In the genomic region with DNA sequence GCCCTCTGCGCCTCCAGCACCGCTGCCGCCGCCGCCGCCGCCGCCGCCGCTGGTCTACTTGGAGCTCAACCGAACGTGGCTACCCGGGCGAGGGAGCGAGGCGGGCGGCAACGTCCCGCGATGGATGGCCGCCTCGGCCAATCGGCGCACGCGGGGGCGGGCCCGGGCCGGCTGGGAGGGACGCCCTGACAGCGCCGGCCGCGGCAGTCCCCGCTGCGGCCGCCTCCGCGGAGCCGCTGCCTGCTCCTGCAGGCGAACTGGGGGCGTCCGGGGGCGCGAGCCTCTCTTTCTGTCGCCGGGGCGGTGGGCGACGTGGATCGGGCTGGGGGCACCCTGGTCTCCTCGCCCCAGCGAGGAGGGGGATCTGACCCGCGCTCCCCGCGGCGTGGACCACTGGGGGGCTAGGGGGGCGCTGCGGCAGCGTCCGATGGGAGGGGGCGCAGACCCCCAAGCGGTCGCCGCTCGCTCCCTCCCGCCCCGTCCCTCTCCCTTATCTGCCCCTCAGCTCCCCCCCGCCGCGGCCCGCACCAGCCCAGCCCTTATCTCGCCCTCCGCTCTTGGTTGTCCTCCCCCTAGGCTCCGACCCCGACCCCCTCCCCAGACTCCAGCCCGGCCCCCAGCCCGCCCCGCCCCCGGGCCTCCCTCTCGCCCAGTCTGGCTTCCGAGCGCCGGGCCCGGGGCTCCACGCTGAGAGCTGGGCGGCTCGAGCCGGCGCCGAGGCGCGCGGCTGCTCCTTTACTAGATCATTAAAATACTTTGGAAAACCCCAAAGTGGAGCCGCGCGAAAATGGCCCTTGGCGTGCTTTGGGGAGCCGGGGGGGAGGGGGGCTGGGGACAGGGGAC, we compare ENCODE assay signal across 8 cellular contexts. TPM values are rescaled to one million over a fixed set of nuclear protein-coding genes. Genes with fewer than 3 reads are reported as not detected.
A peak's percentile ranks its signal among the peaks of the same experiment; 100 is the strongest.
DNase-seq lines count a peak whose midpoint lies in the region; ATAC-seq and TF ChIP-seq lines count a peak whose summit lies in the region.

A gene (minus strand): TSS at position 56 of the 843 bp plus-strand sequence.

- no peaks in the 10 kb centered on the region for H3K27me3 Mint-ChIP-seq in activated CD8-positive, alpha-beta T cell treated with anti-CD3 and anti-CD28 coated beads for 36 hours

- peak within 1 kb of the TSS; percentile 93 to 94 for H3K27ac ChIP-seq in lung (ENCODE audit: low read depth in 1 of 2, low read length in 1 of 2)

- H3K4me1 Mint-ChIP-seq in activated CD8-positive, alpha-beta T cell treated with anti-CD3 and anti-CD28 coated beads for 36 hours (ENCODE audit: low read depth): peaks cover 59% of the 10 kb centered on the region

- DNase-seq in C1 segment of cervical spinal cord (lab: John Stamatoyannopoulos, UW) (peak; percentile 31 to 96 (median 84)), NCI-H774 (lab: John Stamatoyannopoulos, UW) (peak; percentile 97), ecto neural progenitor cell (ENCODE audit: low spot score) (peak; percentile 97), lung (ENCODE audit: low spot score) (peak; percentile 92)
- DNase-seq in activated CD8-positive, alpha-beta T cell treated with anti-CD3 and anti-CD28 coated beads for 36 hours: peak; percentile 93
- peak; percentile 79 to 83 (median 82) for DNase-seq in stimulated activated CD4-positive, alpha-beta T cell treated with anti-CD3 and anti-CD28 coated beads, TNF-alpha, amount 100 ng/mL, for 4 hours (ENCODE audit: low read depth in 3 of 3)

- no peaks in the 10 kb centered on the region for H3K9me3 Mint-ChIP-seq in activated CD8-positive, alpha-beta T cell treated with anti-CD3 and anti-CD28 coated beads for 36 hours

- ATAC-seq in GM19372 (IDR thresholded peaks at IDR 0.05; ENCODE audit: low read depth, unreplicated experiment): peak; percentile 84
- ATAC-seq in HG03565 (IDR thresholded peaks at IDR 0.05; ENCODE audit: unreplicated experiment): peak; percentile 73
- ATAC-seq in activated CD8-positive, alpha-beta T cell treated with anti-CD3 and anti-CD28 coated beads for 36 hours: peak; percentile 85
- peak; percentile 95 for ATAC-seq in lung (ENCODE audit: insufficient read depth, low FRiP score)

- H3K4me1 ChIP-seq in lung (ENCODE audit: control insufficient read depth in 2 of 2, insufficient read depth in 2 of 2, low read length in 2 of 2): peaks cover 26% of the 10 kb centered on the region in 2 donors

- peak within 1 kb of the TSS; percentile 84 for H3K4me3 Mint-ChIP-seq in activated CD8-positive, alpha-beta T cell treated with anti-CD3 and anti-CD28 coated beads for 36 hours

- intact Hi-C loops in activated CD8-positive, alpha-beta T cell treated with anti-CD3 and anti-CD28 coated beads for 36 hours (cut with micrococcal nuclease): loop anchor here (1.0 to 10.0 kb wide), 4 partner anchors 66 to 354 kb away; a partner anchor contains a TSS

- peak within 1 kb of the TSS; percentile 90 for H3K27ac Mint-ChIP-seq in activated CD8-positive, alpha-beta T cell treated with anti-CD3 and anti-CD28 coated beads for 36 hours

- peaks cover 27% of the 10 kb centered on the region for H3K36me3 Mint-ChIP-seq in activated CD8-positive, alpha-beta T cell treated with anti-CD3 and anti-CD28 coated beads for 36 hours (ENCODE audit: low read depth)

- peaks cover 0 to 2% of the 10 kb centered on the region in 2 donors for H3K36me3 ChIP-seq in lung (ENCODE audit: control insufficient read depth in 2 of 2, insufficient read depth in 2 of 2, low read length in 2 of 2)

- H3K9me3 ChIP-seq in lung (ENCODE audit: control insufficient read depth in 2 of 2, insufficient read depth in 1 of 2, low read length in 1 of 2): no peaks in the 10 kb centered on the region

- POLR2A ChIA-PET in activated CD8-positive, alpha-beta T cell treated with anti-CD3 and anti-CD28 coated beads for 36 hours (lab: Charles Lee): interaction anchor here (0.7 to 1.3 kb wide), 10 partner anchors 79 to 186 kb away, joined by 3 to 6 read pairs (median 4); no protein-coding TSS in a partner anchor

- 0 to 1% methylated on average over 51 to 100 of the region's 100 CpGs for WGBS in lung, 2 donors

- H3K4me3 ChIP-seq in lung: peak within 1 kb of the TSS; percentile 81

- TF ChIP-seq CTCF in activated CD8-positive, alpha-beta T cell treated with anti-CD3 and anti-CD28 coated beads for 36 hours (IDR thresholded peaks at IDR 0.05): no peak
- TF ChIP-seq CTCF in lung (IDR thresholded peaks at IDR 0.05; ENCODE audit: control extremely low read depth, extremely low read depth): no peak

- CTCF ChIA-PET in activated CD8-positive, alpha-beta T cell treated with anti-CD3 and anti-CD28 coated beads for 36 hours (lab: Charles Lee): interaction anchor here (0.8 to 7.4 kb wide), 7 partner anchors 9 to 207 kb away, joined by 3 to 81 read pairs (median 3); a partner anchor contains a TSS

- H3K27me3 ChIP-seq in lung (ENCODE audit: control insufficient read depth, insufficient read depth): no peaks in the 10 kb centered on the region

RNA-seq across cellular contexts. Expression of the gene that starts here (rescaled TPM):
- 10 to 100 TPM; 62.6 to 67.8 TPM for total RNA-seq in activated CD8-positive, alpha-beta T cell treated with anti-CD3 and anti-CD28 coated beads for 36 hours
- total RNA-seq in lung: 10 to 100 TPM; 35.4 to 47.8 TPM
- 10 to 100 TPM; 15.9 to 34.3 TPM for polyA plus RNA-seq in lung

Comparison
In these comparisons a context has a peak if more than half of its experiments do, and no peak if none do; other contexts are left out.
1. Peak in every context shown above with its lines: DNase-seq, ATAC-seq, H3K4me3 ChIP-seq and H3K27ac ChIP-seq.